In the genomic region with DNA sequence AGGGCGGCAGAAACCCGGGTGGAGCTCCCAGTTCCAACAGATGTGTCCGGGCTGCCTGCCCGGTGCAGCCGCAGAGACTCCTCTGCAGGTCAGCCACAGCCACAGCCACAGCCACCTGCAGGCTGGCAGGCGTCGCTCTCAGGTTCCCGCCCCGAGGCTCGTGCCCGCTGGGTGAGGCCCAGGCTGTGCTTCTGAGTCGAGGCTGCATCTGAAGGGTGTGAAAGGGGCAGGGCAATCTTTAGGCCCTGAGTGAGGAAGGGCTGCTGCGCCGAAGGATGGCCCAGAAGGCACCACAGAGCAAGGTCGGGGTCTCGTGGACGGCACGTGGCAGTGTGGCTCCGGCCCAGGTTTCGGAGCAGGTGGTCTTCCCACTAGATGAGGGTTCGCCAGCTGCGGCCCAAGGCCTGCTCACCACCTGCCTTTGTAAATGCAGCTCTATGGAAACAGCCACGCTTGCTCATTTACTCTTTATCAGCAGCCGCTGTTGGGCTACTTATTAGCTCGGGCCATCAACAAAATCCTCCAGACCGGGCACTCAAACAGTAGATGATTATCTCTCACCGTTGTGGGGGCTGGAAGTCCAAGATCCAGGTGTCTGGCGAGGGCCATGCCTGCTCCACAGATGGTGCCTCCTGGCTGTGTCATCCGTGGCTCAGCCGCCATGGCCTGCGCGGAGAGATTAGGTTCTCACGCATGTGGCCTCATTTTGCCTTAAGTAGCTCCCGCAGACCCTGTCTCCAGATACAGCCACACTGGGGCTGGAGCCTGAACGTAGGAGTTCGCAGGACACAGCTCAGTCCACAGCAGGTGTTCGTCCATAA, we compare ENCODE assay signal across 1 cellular context.
TF ChIP-seq lines count a peak whose summit lies in the region.

No MANE protein-coding gene starts in this region.

TF ChIP-seq in HepG2, 621 proteins besides CTCF, POLR2A, EP300 and RAD21 (continued from another document and continues in another):
- TF ChIP-seq HNF1B (CRISPR knock-in tag; IDR thresholded peaks at IDR 0.05) (peak; percentile 44; the same call in 1 of the 2 replicates), NCOA5 (CRISPR knock-in tag; IDR thresholded peaks at IDR 0.05) (no peak), RFXANK (CRISPR knock-in tag; IDR thresholded peaks at IDR 0.05) (no peak), ZNF44 (CRISPR knock-in tag; IDR thresholded peaks at IDR 0.05) (no peak), ATF7 (IDR thresholded peaks at IDR 0.05) (no peak), ATF7 (CRISPR knock-in tag; IDR thresholded peaks at IDR 0.05) (no peak), ZNF33A (CRISPR knock-in tag; IDR thresholded peaks at IDR 0.05; ENCODE audit: borderline replicate concordance) (no peak), ZNF550 (CRISPR knock-in tag; IDR thresholded peaks at IDR 0.05; ENCODE audit: borderline replicate concordance) (0 out of 2 replicates have a peak, but pooled peaks have one; percentile 31), ZKSCAN5 (CRISPR knock-in tag; IDR thresholded peaks at IDR 0.05) (no peak), ZNF775 (CRISPR knock-in tag; IDR thresholded peaks at IDR 0.05; ENCODE audit: borderline replicate concordance) (no peak), TOE1 (CRISPR knock-in tag; IDR thresholded peaks at IDR 0.05) (no peak), FOXJ3 (CRISPR knock-in tag; IDR thresholded peaks at IDR 0.05; ENCODE audit: borderline replicate concordance) (no peak), ZNF138 (CRISPR knock-in tag; IDR thresholded peaks at IDR 0.05; ENCODE audit: low read depth) (no peak), ZMYM2 (CRISPR knock-in tag; IDR thresholded peaks at IDR 0.05) (no peak), REXO4 (CRISPR knock-in tag; IDR thresholded peaks at IDR 0.05; ENCODE audit: borderline replicate concordance) (no peak), ZNF678 (CRISPR knock-in tag; IDR thresholded peaks at IDR 0.05) (no peak), HNF1A (IDR thresholded peaks at IDR 0.05; ENCODE audit: low read depth) (peak; percentile 81), HNF1A (CRISPR knock-in tag; IDR thresholded peaks at IDR 0.05; ENCODE audit: borderline replicate concordance) (peak; percentile 69; the same call in 1 of the 2 replicates), HNRNPLL (IDR thresholded peaks at IDR 0.05; ENCODE audit: low read depth, low read length, poor library complexity, severe bottlenecking) (peak; percentile 18), ZNF414 (CRISPR knock-in tag; IDR thresholded peaks at IDR 0.05) (no peak), ZBTB7B (CRISPR knock-in tag; IDR thresholded peaks at IDR 0.05) (peak; percentile 65; the same call in 1 of the 2 replicates), ZBTB2 (CRISPR knock-in tag; IDR thresholded peaks at IDR 0.05; ENCODE audit: low read depth) (no peak), ZFP37 (CRISPR knock-in tag; IDR thresholded peaks at IDR 0.05; ENCODE audit: borderline replicate concordance) (no peak), ZNF605 (CRISPR knock-in tag; IDR thresholded peaks at IDR 0.05) (peak; percentile 21; the same call in 1 of the 2 replicates), U2AF1 (optimal IDR thresholded peaks at IDR 0.05; ENCODE audit: low read depth, low read length) (peak; percentile 32), ZFP41 (CRISPR knock-in tag; IDR thresholded peaks at IDR 0.05; ENCODE audit: borderline replicate concordance) (no peak), DRAP1 (CRISPR knock-in tag; IDR thresholded peaks at IDR 0.05) (peak; percentile 56), HOXD1 (CRISPR knock-in tag; IDR thresholded peaks at IDR 0.05) (no peak), CENPX (CRISPR knock-in tag; IDR thresholded peaks at IDR 0.05) (no peak), MED13 (CRISPR knock-in tag; IDR thresholded peaks at IDR 0.05) (no peak), NFRKB (IDR thresholded peaks at IDR 0.05) (no peak), MZF1 (CRISPR knock-in tag; IDR thresholded peaks at IDR 0.05; ENCODE audit: borderline replicate concordance) (no peak), NRL (CRISPR knock-in tag; IDR thresholded peaks at IDR 0.05; ENCODE audit: borderline replicate concordance) (0 out of 2 replicates have a peak, but pooled peaks have one; percentile 23)
- TF ChIP-seq, protein P1, sequence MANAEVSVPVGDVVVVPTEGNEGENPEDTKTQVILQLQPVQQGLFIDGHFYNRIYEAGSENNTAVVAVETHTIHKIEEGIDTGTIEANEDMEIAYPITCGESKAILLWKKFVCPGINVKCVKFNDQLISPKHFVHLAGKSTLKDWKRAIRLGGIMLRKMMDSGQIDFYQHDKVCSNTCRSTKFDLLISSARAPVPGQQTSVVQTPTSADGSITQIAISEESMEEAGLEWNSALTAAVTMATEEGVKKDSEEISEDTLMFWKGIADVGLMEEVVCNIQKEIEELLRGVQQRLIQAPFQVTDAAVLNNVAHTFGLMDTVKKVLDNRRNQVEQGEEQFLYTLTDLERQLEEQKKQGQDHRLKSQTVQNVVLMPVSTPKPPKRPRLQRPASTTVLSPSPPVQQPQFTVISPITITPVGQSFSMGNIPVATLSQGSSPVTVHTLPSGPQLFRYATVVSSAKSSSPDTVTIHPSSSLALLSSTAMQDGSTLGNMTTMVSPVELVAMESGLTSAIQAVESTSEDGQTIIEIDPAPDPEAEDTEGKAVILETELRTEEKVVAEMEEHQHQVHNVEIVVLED (CRISPR knock-in tag; IDR thresholded peaks at IDR 0.05; ENCODE audit: borderline replicate concordance): peak; percentile 49; the same call in 1 of the 2 replicates
- TF ChIP-seq, protein P2, sequence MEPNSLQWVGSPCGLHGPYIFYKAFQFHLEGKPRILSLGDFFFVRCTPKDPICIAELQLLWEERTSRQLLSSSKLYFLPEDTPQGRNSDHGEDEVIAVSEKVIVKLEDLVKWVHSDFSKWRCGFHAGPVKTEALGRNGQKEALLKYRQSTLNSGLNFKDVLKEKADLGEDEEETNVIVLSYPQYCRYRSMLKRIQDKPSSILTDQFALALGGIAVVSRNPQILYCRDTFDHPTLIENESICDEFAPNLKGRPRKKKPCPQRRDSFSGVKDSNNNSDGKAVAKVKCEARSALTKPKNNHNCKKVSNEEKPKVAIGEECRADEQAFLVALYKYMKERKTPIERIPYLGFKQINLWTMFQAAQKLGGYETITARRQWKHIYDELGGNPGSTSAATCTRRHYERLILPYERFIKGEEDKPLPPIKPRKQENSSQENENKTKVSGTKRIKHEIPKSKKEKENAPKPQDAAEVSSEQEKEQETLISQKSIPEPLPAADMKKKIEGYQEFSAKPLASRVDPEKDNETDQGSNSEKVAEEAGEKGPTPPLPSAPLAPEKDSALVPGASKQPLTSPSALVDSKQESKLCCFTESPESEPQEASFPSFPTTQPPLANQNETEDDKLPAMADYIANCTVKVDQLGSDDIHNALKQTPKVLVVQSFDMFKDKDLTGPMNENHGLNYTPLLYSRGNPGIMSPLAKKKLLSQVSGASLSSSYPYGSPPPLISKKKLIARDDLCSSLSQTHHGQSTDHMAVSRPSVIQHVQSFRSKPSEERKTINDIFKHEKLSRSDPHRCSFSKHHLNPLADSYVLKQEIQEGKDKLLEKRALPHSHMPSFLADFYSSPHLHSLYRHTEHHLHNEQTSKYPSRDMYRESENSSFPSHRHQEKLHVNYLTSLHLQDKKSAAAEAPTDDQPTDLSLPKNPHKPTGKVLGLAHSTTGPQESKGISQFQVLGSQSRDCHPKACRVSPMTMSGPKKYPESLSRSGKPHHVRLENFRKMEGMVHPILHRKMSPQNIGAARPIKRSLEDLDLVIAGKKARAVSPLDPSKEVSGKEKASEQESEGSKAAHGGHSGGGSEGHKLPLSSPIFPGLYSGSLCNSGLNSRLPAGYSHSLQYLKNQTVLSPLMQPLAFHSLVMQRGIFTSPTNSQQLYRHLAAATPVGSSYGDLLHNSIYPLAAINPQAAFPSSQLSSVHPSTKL (CRISPR knock-in tag; IDR thresholded peaks at IDR 0.05): peak; percentile 33; the same call in 1 of the 2 replicates
- TF ChIP-seq, protein P3, sequence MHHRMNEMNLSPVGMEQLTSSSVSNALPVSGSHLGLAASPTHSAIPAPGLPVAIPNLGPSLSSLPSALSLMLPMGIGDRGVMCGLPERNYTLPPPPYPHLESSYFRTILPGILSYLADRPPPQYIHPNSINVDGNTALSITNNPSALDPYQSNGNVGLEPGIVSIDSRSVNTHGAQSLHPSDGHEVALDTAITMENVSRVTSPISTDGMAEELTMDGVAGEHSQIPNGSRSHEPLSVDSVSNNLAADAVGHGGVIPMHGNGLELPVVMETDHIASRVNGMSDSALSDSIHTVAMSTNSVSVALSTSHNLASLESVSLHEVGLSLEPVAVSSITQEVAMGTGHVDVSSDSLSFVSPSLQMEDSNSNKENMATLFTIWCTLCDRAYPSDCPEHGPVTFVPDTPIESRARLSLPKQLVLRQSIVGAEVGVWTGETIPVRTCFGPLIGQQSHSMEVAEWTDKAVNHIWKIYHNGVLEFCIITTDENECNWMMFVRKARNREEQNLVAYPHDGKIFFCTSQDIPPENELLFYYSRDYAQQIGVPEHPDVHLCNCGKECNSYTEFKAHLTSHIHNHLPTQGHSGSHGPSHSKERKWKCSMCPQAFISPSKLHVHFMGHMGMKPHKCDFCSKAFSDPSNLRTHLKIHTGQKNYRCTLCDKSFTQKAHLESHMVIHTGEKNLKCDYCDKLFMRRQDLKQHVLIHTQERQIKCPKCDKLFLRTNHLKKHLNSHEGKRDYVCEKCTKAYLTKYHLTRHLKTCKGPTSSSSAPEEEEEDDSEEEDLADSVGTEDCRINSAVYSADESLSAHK (CRISPR knock-in tag; IDR thresholded peaks at IDR 0.05; ENCODE audit: borderline replicate concordance): no peak
- TF ChIP-seq, protein P4, sequence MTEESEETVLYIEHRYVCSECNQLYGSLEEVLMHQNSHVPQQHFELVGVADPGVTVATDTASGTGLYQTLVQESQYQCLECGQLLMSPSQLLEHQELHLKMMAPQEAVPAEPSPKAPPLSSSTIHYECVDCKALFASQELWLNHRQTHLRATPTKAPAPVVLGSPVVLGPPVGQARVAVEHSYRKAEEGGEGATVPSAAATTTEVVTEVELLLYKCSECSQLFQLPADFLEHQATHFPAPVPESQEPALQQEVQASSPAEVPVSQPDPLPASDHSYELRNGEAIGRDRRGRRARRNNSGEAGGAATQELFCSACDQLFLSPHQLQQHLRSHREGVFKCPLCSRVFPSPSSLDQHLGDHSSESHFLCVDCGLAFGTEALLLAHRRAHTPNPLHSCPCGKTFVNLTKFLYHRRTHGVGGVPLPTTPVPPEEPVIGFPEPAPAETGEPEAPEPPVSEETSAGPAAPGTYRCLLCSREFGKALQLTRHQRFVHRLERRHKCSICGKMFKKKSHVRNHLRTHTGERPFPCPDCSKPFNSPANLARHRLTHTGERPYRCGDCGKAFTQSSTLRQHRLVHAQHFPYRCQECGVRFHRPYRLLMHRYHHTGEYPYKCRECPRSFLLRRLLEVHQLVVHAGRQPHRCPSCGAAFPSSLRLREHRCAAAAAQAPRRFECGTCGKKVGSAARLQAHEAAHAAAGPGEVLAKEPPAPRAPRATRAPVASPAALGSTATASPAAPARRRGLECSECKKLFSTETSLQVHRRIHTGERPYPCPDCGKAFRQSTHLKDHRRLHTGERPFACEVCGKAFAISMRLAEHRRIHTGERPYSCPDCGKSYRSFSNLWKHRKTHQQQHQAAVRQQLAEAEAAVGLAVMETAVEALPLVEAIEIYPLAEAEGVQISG (CRISPR knock-in tag; IDR thresholded peaks at IDR 0.05): peak; percentile 29; the same call in 1 of the 2 replicates
